In the genomic region with DNA sequence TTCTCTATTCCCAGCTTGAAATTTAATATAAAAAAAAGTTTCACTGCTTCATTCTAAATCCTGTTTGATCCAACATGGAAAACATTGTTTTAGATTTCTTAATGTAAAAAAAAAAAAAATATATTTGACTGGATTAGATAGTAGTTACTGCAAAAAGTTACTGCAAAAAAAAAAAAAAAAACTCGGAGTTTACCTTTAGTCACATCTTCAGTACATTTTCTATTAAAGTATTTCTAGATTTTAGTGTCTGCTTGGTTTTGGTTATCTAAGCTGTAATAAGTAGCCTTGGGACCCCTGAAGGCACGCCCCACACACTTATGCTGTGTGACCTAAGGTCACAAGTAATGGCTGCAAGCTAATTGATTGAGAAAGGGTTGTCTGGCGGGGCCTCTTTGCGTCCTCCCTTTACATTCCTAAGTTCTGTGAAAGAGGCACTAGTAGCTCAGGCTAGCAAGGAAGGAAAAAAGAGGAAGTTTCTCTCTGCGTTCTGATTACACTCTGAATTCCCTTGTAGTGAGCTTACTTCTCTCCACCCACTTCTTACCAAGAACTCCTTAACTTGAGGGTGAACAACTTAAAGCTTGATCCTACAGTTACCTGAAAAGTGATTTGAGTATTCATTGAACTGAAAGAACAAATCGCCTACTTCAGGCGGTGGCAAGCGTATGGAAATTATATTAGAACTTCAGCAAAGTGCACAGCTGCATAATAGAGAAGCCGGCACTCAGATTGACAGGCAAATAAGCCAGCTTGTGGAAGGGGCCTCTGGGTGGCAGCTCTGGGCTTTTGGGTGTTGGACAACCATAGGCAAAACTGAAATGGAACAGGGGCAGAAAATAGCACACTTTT, we compare ENCODE assay signal across 8 cellular contexts.
DNase-seq lines count a peak whose midpoint lies in the region; ATAC-seq, FAIRE-seq and TF ChIP-seq lines count a peak whose summit lies in the region.

No MANE protein-coding gene starts in this region.

- ATAC-seq in HG02852 (IDR thresholded peaks at IDR 0.05; ENCODE audit: unreplicated experiment) (peak; percentile 56), RWPE2 (ENCODE audit: low read depth) (peak; percentile 51; the same call in 1 of the 3 replicates)

- H3K4me3 ChIP-seq in RWPE2 (ENCODE audit: severe bottlenecking) = no peak overlapping the region

- H3K4me1 Mint-ChIP-seq in glutamatergic neuron (ENCODE audit: low read depth, unreplicated experiment) = peaks cover 6% of the 10 kb centered on the region

- no peak for FAIRE-seq in urothelium cell line (lab: Jason Lieb, UNC)

- CTCF ChIA-PET in GM10248 (lab: Yijun Ruan, JAX) = interaction anchor here (0.8 to 1.3 kb wide), 4 partner anchors 8 to 136 kb away, joined by 3 to 4 read pairs (median 4); no protein-coding TSS in a partner anchor

- H3K4me1 ChIP-seq in RWPE2 (ENCODE audit: insufficient read depth, poor library complexity, severe bottlenecking) = peaks cover 6% of the 10 kb centered on the region

- H3K4me3 Mint-ChIP-seq in glutamatergic neuron (ENCODE audit: unreplicated experiment) = no peak overlapping the region

- H3K36me3 Mint-ChIP-seq in glutamatergic neuron (ENCODE audit: unreplicated experiment) = no peaks in the 10 kb centered on the region

- H3K27me3 ChIP-seq in RWPE2 (ENCODE audit: insufficient read depth, poor library complexity, severe bottlenecking) = no peaks in the 10 kb centered on the region

- H3K27ac ChIP-seq in RWPE2 (ENCODE audit: poor library complexity, severe bottlenecking) = no peak overlapping the region

- H3K27ac Mint-ChIP-seq in glutamatergic neuron (ENCODE audit: unreplicated experiment) = no peak overlapping the region

- TF ChIP-seq POLR2A in erythroblast (IDR thresholded peaks at IDR 0.05; ENCODE audit: low read length) = peak; percentile 4

- POLR2A ChIA-PET in GM10248 (lab: Yijun Ruan, JAX) = no interaction called here

- no peaks in the 10 kb centered on the region for H3K9me3 Mint-ChIP-seq in glutamatergic neuron (ENCODE audit: unreplicated experiment)

- TF ChIP-seq CTCF in GM10248 (IDR thresholded peaks at IDR 0.05; ENCODE audit: control extremely low read depth, extremely low read depth, low read depth, missing control alignments) (peak; percentile 14), RWPE2 (IDR thresholded peaks at IDR 0.05; ENCODE audit: poor library complexity, severe bottlenecking) (no peak), glutamatergic neuron (IDR thresholded peaks at IDR 0.05; ENCODE audit: partially characterized antibody, unreplicated experiment) (no peak)

- no peaks in the 10 kb centered on the region for H3K27me3 Mint-ChIP-seq in glutamatergic neuron (ENCODE audit: unreplicated experiment)

- no peak for DNase-seq in GM10248 (ENCODE audit: extremely low spot score)
- no peak for DNase-seq in RWPE2 (ENCODE audit: low spot score)
- peak; percentile 73 to 79 for DNase-seq in erythroblast (lab: John Stamatoyannopoulos, UW)
- DNase-seq in middle frontal gyrus (ENCODE audit: extremely low spot score, low spot score) = peak; percentile 55
- DNase-seq in urothelium cell line (ENCODE audit: low spot score) = peak; percentile 21
- no peak for DNase-seq in NCI-H510A (lab: John Stamatoyannopoulos, UW)
- DNase-seq in glutamatergic neuron = no peak

- H3K36me3 ChIP-seq in RWPE2 (ENCODE audit: low read depth) = no peaks in the 10 kb centered on the region

- H3K9me3 ChIP-seq in RWPE2 (ENCODE audit: severe bottlenecking) = no peaks in the 10 kb centered on the region

Comparison
In these comparisons a context has a peak if more than half of its experiments do, and no peak if none do; other contexts are left out.
1. DNase-seq: peak in erythroblast (2 of 2), middle frontal gyrus (single experiment) and urothelium cell line (single experiment); none in GM10248 (single experiment), RWPE2 (single experiment), NCI-H510A (single experiment) and glutamatergic neuron (single experiment).